ENCODE assay signal across 9 cellular contexts in the genomic region with DNA sequence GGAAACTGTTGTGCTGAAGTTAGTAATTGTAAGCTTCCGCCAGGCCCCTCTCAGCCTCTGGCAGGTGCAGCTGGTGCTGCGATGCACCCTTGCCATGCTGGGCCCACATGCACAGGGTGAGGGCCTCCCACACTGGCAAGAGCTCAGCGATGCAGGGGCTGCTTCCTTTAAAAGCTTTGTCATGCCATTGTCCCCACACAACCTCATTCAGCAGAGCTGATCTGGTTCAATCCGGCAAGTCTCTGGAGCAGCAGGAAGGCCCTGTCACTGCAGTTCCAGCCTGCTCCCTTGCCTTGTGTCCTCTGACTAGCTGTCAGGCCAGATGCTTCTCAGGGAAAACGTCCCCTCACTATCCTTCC.
DNase-seq lines count a peak whose midpoint lies in the region.
"Had no signal": no experiment of that assay in that cellular context is flagged by ENCODE, and none has a peak within 500 bp of the region (broad histone marks: within the 10 kb centered on the region; RNA-seq: fewer than 3 reads in every experiment).

No MANE protein-coding gene starts in this region.

- H2BK12ac ChIP-seq in neuronal stem cell (ENCODE audit: low read length): no peak overlapping the region

- no peak overlapping the region for H3K4me2 ChIP-seq in neuronal stem cell (ENCODE audit: insufficient read depth, low read length, poor library complexity, severe bottlenecking)

- H2BK15ac ChIP-seq in neuronal stem cell (ENCODE audit: low read length): no peak overlapping the region

- H4K91ac ChIP-seq in neuronal stem cell (ENCODE audit: low read depth, low read length, poor library complexity): no peak overlapping the region

- H2AFZ ChIP-seq in neuronal stem cell (ENCODE audit: low read length): peak overlapping the region; percentile 89

- H3K27me3 ChIP-seq in neuronal stem cell (ENCODE audit: control insufficient read depth in 3 of 3, insufficient read depth in 3 of 3, low read depth in 1 of 3, low read length in 3 of 3): no peaks in the 10 kb centered on the region

- DNase-seq in COLO668 (lab: John Stamatoyannopoulos, UW; ENCODE audit: unreplicated experiment) (peak; percentile 79), NCI-H2107 treated with DMSO at 0.1 percent for 48 hours (lab: John Stamatoyannopoulos, UW; ENCODE audit: unreplicated experiment) (peak; percentile 76), fibroblast of gingiva (ENCODE audit: low read depth) (peak; percentile 24), neuronal stem cell (ENCODE audit: low spot score) (peak; percentile 48), OCI-M1 (lab: John Stamatoyannopoulos, UW) (no peak), Kasumi-1 (lab: John Stamatoyannopoulos, UW) (no peak), NOMO-1 treated with DMSO at 0.1 percent for 48 hours (lab: John Stamatoyannopoulos, UW; ENCODE audit: unreplicated experiment) (no peak)
- no peak for DNase-seq in activated naive CD4-positive, alpha-beta T cell (lab: John Stamatoyannopoulos, UW)
- DNase-seq: T-helper 2 cell had no signal

- H4K8ac ChIP-seq in neuronal stem cell (ENCODE audit: low read depth, low read length): no peak overlapping the region

- peak overlapping the region; percentile 2 for H3K9ac ChIP-seq in neuronal stem cell (ENCODE audit: low read depth, low read length, poor library complexity)

- H3K14ac ChIP-seq in neuronal stem cell (ENCODE audit: low read length): no peak overlapping the region

- H3K36me3 ChIP-seq in neuronal stem cell (replicated peaks in 1 of 2; ENCODE audit: control insufficient read depth in 2 of 2, insufficient read depth in 2 of 2, low read length in 2 of 2): peaks cover 5 to 38% of the 10 kb centered on the region in 2 donors

- peak overlapping the region; percentile 66 for H2BK5ac ChIP-seq in neuronal stem cell (ENCODE audit: low read length)

- no peak overlapping the region for H3K4me3 ChIP-seq in neuronal stem cell (ENCODE audit: low read length in 2 of 2)

- peak overlapping the region; percentile 87 for H3K27ac ChIP-seq in neuronal stem cell (replicated peaks; ENCODE audit: low read length)

- no peak overlapping the region for H2BK120ac ChIP-seq in neuronal stem cell (ENCODE audit: low read depth, low read length)

- H3K23ac ChIP-seq in neuronal stem cell (ENCODE audit: low read depth, low read length, poor library complexity): no peak overlapping the region

- peak overlapping the region; percentile 93 for H3K18ac ChIP-seq in neuronal stem cell (ENCODE audit: low read length)

- H3K4me1 ChIP-seq in neuronal stem cell (ENCODE audit: control insufficient read depth in 2 of 2, insufficient read depth in 1 of 2, low read depth in 1 of 2, low read length in 2 of 2): peaks cover 12 to 14% of the 10 kb centered on the region in 2 donors

- WGBS in neuronal stem cell (ENCODE audit: extremely low coverage in 2 of 2, insufficient read length in 2 of 2, insufficient replicate concordance in 1 of 2), 2 donors: no CpG with 5 or more reads among the region's 5 CpGs

- no peak overlapping the region for H3K4ac ChIP-seq in neuronal stem cell (ENCODE audit: low read length)

- H2AK5ac ChIP-seq in neuronal stem cell (ENCODE audit: low read depth, low read length): peak overlapping the region; percentile 35

- H3K9me3 ChIP-seq in neuronal stem cell (replicated peaks in 1 of 2; ENCODE audit: control insufficient read depth in 2 of 2, insufficient read depth in 1 of 2, low read depth in 1 of 2, low read length in 2 of 2): peaks cover 0 to 11% of the 10 kb centered on the region in 2 donors

- H3K79me1 ChIP-seq in neuronal stem cell (ENCODE audit: low read depth, low read length): no peaks in the 10 kb centered on the region

Comparison
In these comparisons a context has a peak if more than half of its experiments do, and no peak if none do; other contexts are left out.
1. DNase-seq: peak in COLO668 (single experiment), NCI-H2107 treated with DMSO at 0.1 percent for 48 hours (single experiment), fibroblast of gingiva (single experiment) and neuronal stem cell (single experiment); none in OCI-M1 (single experiment), Kasumi-1 (0 of 2), activated naive CD4-positive, alpha-beta T cell (0 of 4) and NOMO-1 treated with DMSO at 0.1 percent for 48 hours (single experiment).